8 cellular contexts compared by ENCODE assay signal in the genomic region with DNA sequence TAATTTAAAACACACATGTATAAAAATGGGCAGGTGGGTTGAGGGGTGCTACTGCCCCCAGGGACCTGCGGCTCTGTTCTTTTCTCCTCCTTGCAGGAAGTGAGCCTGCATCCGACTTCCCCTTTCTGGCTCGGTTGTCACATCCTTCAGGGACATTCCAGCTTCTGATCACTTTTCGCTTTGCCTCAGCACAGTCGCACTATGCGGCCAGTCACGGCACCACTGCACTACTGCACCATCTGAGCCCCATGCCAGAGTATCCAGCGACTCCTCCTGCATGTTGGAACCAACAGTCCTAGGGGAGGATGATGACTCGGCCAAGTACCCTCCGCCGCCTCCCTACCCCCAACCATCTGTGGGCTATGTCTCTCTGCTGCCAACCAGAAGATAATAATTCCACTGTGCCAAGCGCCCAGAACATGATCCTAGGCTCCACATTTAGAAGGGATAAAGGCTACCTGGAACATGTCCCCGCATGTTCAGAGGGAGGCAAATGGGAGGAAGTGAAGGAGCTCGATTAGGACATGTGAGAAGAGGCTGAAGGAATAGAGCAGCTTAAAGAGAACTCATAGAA. TPM values are rescaled to one million over a fixed set of nuclear protein-coding genes. Genes with fewer than 3 reads are reported as not detected.
DNase-seq lines count a peak whose midpoint lies in the region; TF ChIP-seq lines count a peak whose summit lies in the region.

No MANE protein-coding gene starts in this region.

- no peaks in the 10 kb centered on the region for H4K20me1 ChIP-seq in H9 (ENCODE audit: control insufficient read depth, insufficient read depth, insufficient read length)

- no peak overlapping the region for H2BK12ac ChIP-seq in H9 (ENCODE audit: insufficient read length, low read depth, low read length)

- TF ChIP-seq POLR2A in erythroblast (IDR thresholded peaks at IDR 0.05; ENCODE audit: low read length) = no peak

- H3K14ac ChIP-seq in H9 (ENCODE audit: insufficient read depth, low read length) = no peak overlapping the region

- H4K8ac ChIP-seq in H9 (replicated peaks; ENCODE audit: insufficient read length, low read depth, low read length) = no peak overlapping the region

- H3K4me2 ChIP-seq in H9 (ENCODE audit: insufficient read depth, insufficient read length, low read length) = no peak overlapping the region

- peaks cover 14 to 44% (median 25%) of the 10 kb centered on the region in 3 experiments for H3K36me3 Mint-ChIP-seq in H9 (ENCODE audit: insufficient read depth in 1 of 3, low read depth in 3 of 3)

- peak overlapping the region; percentile 22 to 94 (median 53); a peak in 5 of 7 replicates for H3K27ac Mint-ChIP-seq in H9

- H3K18ac ChIP-seq in H9 (ENCODE audit: insufficient read length, low read depth, low read length) = peak overlapping the region; percentile 18

- H3K4me3 Mint-ChIP-seq in H9 = peak overlapping the region; percentile 43 to 68; a peak in 4 of 5 replicates

- H3K56ac ChIP-seq in H9 (ENCODE audit: insufficient read length, low read depth, low read length) = no peak overlapping the region

- H3K4me1 ChIP-seq in H9 (ENCODE audit: insufficient read depth, low read length) (peaks cover 39% of the 10 kb centered on the region), mucosa of rectum (ENCODE audit: control insufficient read depth in 2 of 2, insufficient read depth in 2 of 2, low read length in 2 of 2) (peaks cover 27 to 35% of the 10 kb centered on the region in 2 donors)

- no CpG with 5 or more reads among the region's 14 CpGs for WGBS in H9 (ENCODE audit: extremely low coverage, insufficient read length, low lambda C conversion rate)

- H3K4me3 ChIP-seq in brain microvascular endothelial cell (ENCODE audit: low read depth, low read length) (no peak overlapping the region), mucosa of rectum (ENCODE audit: low read length in 2 of 2) (peak overlapping the region in 1 of 2 donors; percentile 5)

- H3K36me3 ChIP-seq in brain microvascular endothelial cell (replicated peaks) (peaks cover 28% of the 10 kb centered on the region), mucosa of rectum (ENCODE audit: control insufficient read depth in 2 of 2, insufficient read depth in 2 of 2, low read length in 2 of 2) (no peaks in the 10 kb centered on the region)

- no peak overlapping the region for H2BK5ac ChIP-seq in H9 (ENCODE audit: insufficient read length, low read length)

- no peaks in the 10 kb centered on the region; a peak in 1 of 5 replicates for H3K9me3 Mint-ChIP-seq in H9

- no peak overlapping the region for H2BK120ac ChIP-seq in H9 (ENCODE audit: low read depth, low read length, poor library complexity, severe bottlenecking)

- no peak overlapping the region for H2BK20ac ChIP-seq in H9 (ENCODE audit: low read depth, low read length, poor library complexity, severe bottlenecking)

- H2AFZ ChIP-seq in H9 (ENCODE audit: low read length) = no peak overlapping the region

- H4K5ac ChIP-seq in H9 (ENCODE audit: insufficient read length, low read depth, low read length) = no peak overlapping the region

- DNase-seq in NCI-H510A (lab: John Stamatoyannopoulos, UW) (peak; percentile 9), NCI-H510A treated with DMSO at 0.1 percent for 48 hours (lab: John Stamatoyannopoulos, UW) (no peak), H9 (no peak), NAMALWA (ENCODE audit: low spot score) (peak; percentile 71), brain microvascular endothelial cell (no peak), erythroblast (lab: John Stamatoyannopoulos, UW) (no peak), HCEC 1CT (no peak)

- H3K23me2 ChIP-seq in H9 (ENCODE audit: insufficient read length, low read depth, low read length, poor library complexity, severe bottlenecking) = no peaks in the 10 kb centered on the region

- no peak for TF ChIP-seq CTCF in H9 (conservative IDR thresholded peaks at IDR 0.05)
- no peak for TF ChIP-seq CTCF in brain microvascular endothelial cell (IDR thresholded peaks at IDR 0.05; ENCODE audit: low read depth, low read length, missing control alignments)

- peaks cover 15% of the 10 kb centered on the region; the same call in 1 of the 2 replicates for H3K79me2 ChIP-seq in H9 (ENCODE audit: insufficient read depth, low read length)

- H3K9me3 ChIP-seq in H9 (ENCODE audit: control insufficient read depth, low read depth, low read length) = no peaks in the 10 kb centered on the region
- no peaks in the 10 kb centered on the region for H3K9me3 ChIP-seq in mucosa of rectum (ENCODE audit: control insufficient read depth in 2 of 2, low read length in 2 of 2)

- H3K27ac ChIP-seq in H9 (ENCODE audit: insufficient read length, low read depth, low read length) = no peak overlapping the region
- peak overlapping the region; percentile 70 for H3K27ac ChIP-seq in brain microvascular endothelial cell
- H3K27ac ChIP-seq in mucosa of rectum (ENCODE audit: low read depth in 2 of 2, low read length in 2 of 2) = peak overlapping the region; percentile 49 to 65

- no peak overlapping the region for H2AK5ac ChIP-seq in H9 (ENCODE audit: insufficient read length, low read length)

- no peak overlapping the region for H3K4ac ChIP-seq in H9 (ENCODE audit: low read depth, low read length)

- H3K27me3 ChIP-seq in H9 (ENCODE audit: insufficient read depth, low read length) (peaks cover 2% of the 10 kb centered on the region; the same call in 1 of the 2 replicates), brain microvascular endothelial cell (replicated peaks) (no peaks in the 10 kb centered on the region), mucosa of rectum (ENCODE audit: control insufficient read depth in 2 of 2, insufficient read depth in 2 of 2, low read length in 2 of 2) (no peaks in the 10 kb centered on the region)

- peaks cover 9% of the 10 kb centered on the region for H3K79me1 ChIP-seq in H9 (ENCODE audit: insufficient read depth, low read depth, low read length, poor library complexity, severe bottlenecking)

- peaks cover 79 to 80% of the 10 kb centered on the region in 2 experiments for H3K4me1 Mint-ChIP-seq in H9

- no peak overlapping the region for H3K23ac ChIP-seq in H9 (ENCODE audit: insufficient read length, low read depth, low read length)

- no peak overlapping the region for H2BK15ac ChIP-seq in H9 (ENCODE audit: low read depth, low read length)

- H3K9ac ChIP-seq in H9 (ENCODE audit: extremely low read depth, insufficient read length, low read length) (no peak overlapping the region), mucosa of rectum (ENCODE audit: low read depth in 1 of 2, low read length in 2 of 2) (no peak overlapping the region)

- no peak overlapping the region for H3T11ph ChIP-seq in H9 (ENCODE audit: low read length)

- H4K91ac ChIP-seq in H9 (ENCODE audit: insufficient read length, low read depth, low read length) = no peak overlapping the region

- H3K27me3 Mint-ChIP-seq in H9 (ENCODE audit: low read depth) = peaks cover 2% of the 10 kb centered on the region; the same call in 1 of the 2 replicates

- in situ Hi-C loops in brain microvascular endothelial cell (cut with HindIII; ENCODE audit: low pct_ligation_motif_present, low sequenced_read_pairs) = no loop called here

RNA-seq across cellular contexts. Expression of a gene that starts 17.6 kb away (rescaled TPM):
- total RNA-seq in H9 (2021) = 58.3 and 61.5 TPM in 2 replicates

Comparison
In these comparisons a context has a peak if more than half of its experiments do, and no peak if none do; other contexts are left out.
1. DNase-seq: peak in NCI-H510A (single experiment) and NAMALWA (single experiment); none in NCI-H510A treated with DMSO at 0.1 percent for 48 hours (single experiment), H9 (single experiment), brain microvascular endothelial cell (single experiment), erythroblast (0 of 2) and HCEC 1CT (single experiment).